ENCODE assay signal across 25 cellular contexts in genomic region chrX:73940893-73941470, GRCh38.
DNase-seq lines count a peak whose midpoint lies in the region; ATAC-seq and TF ChIP-seq lines count a peak whose summit lies in the region.
"Had no signal": no experiment of that assay in that cellular context is flagged by ENCODE, and none has a peak within 500 bp of the region (broad histone marks: within the 10 kb centered on the region; RNA-seq: fewer than 3 reads in every experiment).

No MANE protein-coding gene starts in this region.

- WGBS in gastroesophageal sphincter (ENCODE audit: low coverage in 1 of 2), 2 donors, result 78 to 81% methylated on average over 2 of the region's 2 CpGs

- H3K27ac ChIP-seq in gastroesophageal sphincter, result no peak overlapping the region
- H3K27ac ChIP-seq: 22Rv1, RWPE1, SK-N-MC had no signal

- H3K27me3 ChIP-seq in Loucy (ENCODE audit: insufficient read depth, low read length, poor library complexity, severe bottlenecking) (peaks cover 5% of the 10 kb centered on the region), gastroesophageal sphincter (no peaks in the 10 kb centered on the region)

- peak overlapping the region; percentile 57 for H3K27ac Mint-ChIP-seq in nephron progenitor cell
- H3K27ac Mint-ChIP-seq: CD8-positive, alpha-beta T cell had no signal

- no peak overlapping the region for H3K4me3 Mint-ChIP-seq in nephron progenitor cell
- H3K4me3 Mint-ChIP-seq: CD8-positive, alpha-beta T cell had no signal

- peaks cover 18% of the 10 kb centered on the region for H3K79me2 ChIP-seq in Loucy (ENCODE audit: insufficient read depth, low read length)

- no peaks in the 10 kb centered on the region for H3K9me2 ChIP-seq in Loucy (replicated peaks; ENCODE audit: low read depth, low read length)

- H3K4me3 ChIP-seq in Loucy (ENCODE audit: low read length, poor library complexity, severe bottlenecking) (no peak overlapping the region), fibroblast of pulmonary artery (replicated peaks; ENCODE audit: low read depth, low read length) (no peak overlapping the region), gastroesophageal sphincter (no peak overlapping the region)
- H3K4me3 ChIP-seq: SK-N-MC had no signal

- no peak overlapping the region for H3K9ac ChIP-seq in Loucy (ENCODE audit: low read depth, low read length, poor library complexity, severe bottlenecking)

- no peak for TF ChIP-seq EP300 in gastroesophageal sphincter (IDR thresholded peaks at IDR 0.05)

- peak; percentile 6 for DNase-seq in DMS53 (lab: John Stamatoyannopoulos, UW)
- no peak for DNase-seq in DMS53 treated with DMSO at 0.1 percent for 48 hours (lab: John Stamatoyannopoulos, UW; ENCODE audit: unreplicated experiment)
- peak; percentile 28 for DNase-seq in fibroblast of pulmonary artery (ENCODE audit: low read depth)
- no peak for DNase-seq in nephron progenitor cell
- no peak for DNase-seq in DMS153 (lab: John Stamatoyannopoulos, UW)
- DNase-seq in NK-92 treated with Interleukin-12 subunit alpha and Interleukin-12 subunit beta, amount 100 ng/mL, for 24 hours (lab: John Stamatoyannopoulos, UW), result no peak
- DNase-seq: C1 segment of cervical spinal cord; Calu3; CD8-positive, alpha-beta T cell; EL; GF-D8; KG1; NCI-H1092; NCI-H1436; NCI-H187 treated with DMSO at 0.1 percent for 48 hours; NCI-H2107; NCI-H510A treated with DMSO at 0.1 percent for 48 hours; NCI-H748 treated with DMSO at 0.1 percent for 48 hours; SHP77 treated with DMSO at 0.1 percent for 48 hours; T-helper 1 cell had no signal

- TF ChIP-seq CTCF in Loucy (conservative IDR thresholded peaks at IDR 0.05; ENCODE audit: low read length), result no peak
- TF ChIP-seq CTCF in fibroblast of pulmonary artery (IDR thresholded peaks at IDR 0.05; ENCODE audit: low read length, missing control alignments), result no peak
- TF ChIP-seq CTCF in nephron progenitor cell (IDR thresholded peaks at IDR 0.05), result no peak
- TF ChIP-seq CTCF in gastroesophageal sphincter (IDR thresholded peaks at IDR 0.05), result no peak

- peaks cover 10% of the 10 kb centered on the region for H3K9me3 Mint-ChIP-seq in nephron progenitor cell
- H3K9me3 Mint-ChIP-seq: CD8-positive, alpha-beta T cell had no signal

- no peaks in the 10 kb centered on the region for H3K27me3 Mint-ChIP-seq in nephron progenitor cell (ENCODE audit: low read depth, poor library complexity)

- H3K4me2 ChIP-seq in Loucy (ENCODE audit: low read depth, low read length, poor library complexity, severe bottlenecking), result peak overlapping the region; percentile 24

- H2AFZ ChIP-seq in Loucy (ENCODE audit: low read length), result 0 out of 2 replicates have a peak overlapping the region, but pooled peaks have one; percentile 27

- H3K36me3 ChIP-seq in Loucy (ENCODE audit: insufficient read depth, low read length), result no peaks in the 10 kb centered on the region
- H3K36me3 ChIP-seq in gastroesophageal sphincter, result no peaks in the 10 kb centered on the region

- peaks cover 12% of the 10 kb centered on the region for H3K4me1 Mint-ChIP-seq in nephron progenitor cell

- no peaks in the 10 kb centered on the region for H4K20me1 ChIP-seq in Loucy (ENCODE audit: insufficient read depth, low read length, poor library complexity, severe bottlenecking)

- no peak for TF ChIP-seq POLR2A in gastroesophageal sphincter (IDR thresholded peaks at IDR 0.05)

- no peak for ATAC-seq in gastroesophageal sphincter
- ATAC-seq: CD8-positive, alpha-beta T cell had no signal

- peaks cover 15% of the 10 kb centered on the region for H3K36me3 Mint-ChIP-seq in nephron progenitor cell (ENCODE audit: low read depth)

- no peaks in the 10 kb centered on the region for H3F3A ChIP-seq in Loucy (ENCODE audit: low read depth)

- H3K4me1 ChIP-seq in Loucy (ENCODE audit: insufficient read depth, low read length, poor library complexity, severe bottlenecking) (peaks cover 5% of the 10 kb centered on the region), gastroesophageal sphincter (peaks cover 0 to 12% (median 2%) of the 10 kb centered on the region in 3 donors)

- H3K9me3 ChIP-seq in Loucy (ENCODE audit: insufficient read depth, low read depth, low read length) (no peaks in the 10 kb centered on the region), gastroesophageal sphincter (no peaks in the 10 kb centered on the region)

Comparison
In these comparisons a context has a peak if more than half of its experiments do, and no peak if none do; other contexts are left out.
1. DNase-seq: peak in DMS53 (single experiment) and fibroblast of pulmonary artery (single experiment); none in DMS53 treated with DMSO at 0.1 percent for 48 hours (single experiment), nephron progenitor cell (single experiment), DMS153 (single experiment) and NK-92 treated with Interleukin-12 subunit alpha and Interleukin-12 subunit beta, amount 100 ng/mL, for 24 hours (single experiment).